11 cellular contexts compared by ENCODE assay signal in the genomic region with DNA sequence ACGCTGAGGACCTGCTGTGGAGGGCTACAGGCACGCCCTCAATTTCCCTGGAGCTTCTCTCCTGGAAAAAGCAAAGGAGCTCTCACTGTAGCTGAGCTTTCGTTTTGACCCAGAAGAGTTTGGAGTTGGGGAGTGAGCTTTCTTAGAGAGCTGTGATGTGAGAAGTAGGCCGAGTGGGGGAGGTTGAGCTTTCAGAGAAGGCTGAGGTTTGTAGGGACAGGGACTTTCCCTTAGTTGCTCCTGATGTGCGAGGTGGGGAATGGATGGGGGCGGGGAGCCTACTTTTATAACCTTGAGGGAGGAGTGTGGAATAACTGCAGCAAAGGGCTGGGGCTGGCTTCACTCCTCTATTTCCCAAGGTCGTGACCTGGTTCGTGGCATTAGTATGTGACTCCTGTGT. TPM values are rescaled to one million over a fixed set of nuclear protein-coding genes. Genes with fewer than 3 reads are reported as not detected.
DNase-seq lines count a peak whose midpoint lies in the region; ATAC-seq and TF ChIP-seq lines count a peak whose summit lies in the region.
"Had no signal": no experiment of that assay in that cellular context is flagged by ENCODE, and none has a peak within 500 bp of the region (broad histone marks: within the 10 kb centered on the region; RNA-seq: fewer than 3 reads in every experiment).

No MANE protein-coding gene starts in this region.

- H3K27me3 Mint-ChIP-seq in glutamatergic neuron (ENCODE audit: unreplicated experiment) (peaks cover 4% of the 10 kb centered on the region), nephron progenitor cell (ENCODE audit: low read depth, poor library complexity) (no peaks in the 10 kb centered on the region)
- peaks cover 36% of the 10 kb centered on the region for H3K27me3 Mint-ChIP-seq in activated T-cell treated with anti-CD3 and anti-CD28 coated beads, Interleukin-2, amount 50 U/mL, for 72 hours (ENCODE audit: low read depth)

- H3K4me2 ChIP-seq in mammary epithelial cell (ENCODE audit: insufficient read depth, low read depth, low read length), result no peak overlapping the region

- H3K9ac ChIP-seq in mammary epithelial cell (ENCODE audit: insufficient read depth, low read length), result no peak overlapping the region

- ATAC-seq in GM21529 (IDR thresholded peaks at IDR 0.05; ENCODE audit: unreplicated experiment), result no peak
- ATAC-seq in activated T-cell treated with anti-CD3 and anti-CD28 coated beads, Interleukin-2, amount 50 U/mL, for 72 hours (replicated peaks in 1 of 2), result no peak
- ATAC-seq: foreskin keratinocyte had no signal

- CTCF ChIA-PET in mammary epithelial cell (lab: Charles Lee; ENCODE audit: low non-redundant PET), result interaction anchor here (0.5 kb wide), 1 partner anchor 16 kb away, joined by 3 read pairs; no protein-coding TSS in a partner anchor

- peak overlapping the region; percentile 71 to 75 for H3K27ac ChIP-seq in breast epithelium
- H3K27ac ChIP-seq in mammary epithelial cell (ENCODE audit: insufficient read depth, low read depth, low read length), result no peak overlapping the region
- H3K27ac ChIP-seq: 22Rv1, foreskin keratinocyte had no signal

- no peaks in the 10 kb centered on the region for H3K36me3 ChIP-seq in breast epithelium
- no peaks in the 10 kb centered on the region for H3K36me3 ChIP-seq in mammary epithelial cell (ENCODE audit: insufficient read depth, low read length)

- H3K4me3 Mint-ChIP-seq in glutamatergic neuron (ENCODE audit: unreplicated experiment), result peak overlapping the region; percentile 13
- H3K4me3 Mint-ChIP-seq in nephron progenitor cell, result peak overlapping the region; percentile 69
- H3K4me3 Mint-ChIP-seq in activated T-cell treated with anti-CD3 and anti-CD28 coated beads, Interleukin-2, amount 50 U/mL, for 72 hours, result no peak overlapping the region

- in situ Hi-C loops in mammary epithelial cell (cut with MboI; ENCODE audit: low sequenced_read_pairs in 2 of 2), result no loop called here

- no TSS peak for BruUV-seq in mammary epithelial cell (replicated peaks; lab: Mats Ljungman, UMichigan)

- H3K27ac Mint-ChIP-seq in glutamatergic neuron (ENCODE audit: unreplicated experiment) (peak overlapping the region; percentile 45), nephron progenitor cell (peak overlapping the region; percentile 99)
- no peak overlapping the region for H3K27ac Mint-ChIP-seq in activated T-cell treated with anti-CD3 and anti-CD28 coated beads, Interleukin-2, amount 50 U/mL, for 72 hours

- no peaks in the 10 kb centered on the region for H4K20me1 ChIP-seq in mammary epithelial cell (ENCODE audit: insufficient read depth, low read length)

- DNase-seq in breast epithelium (ENCODE audit: low spot score in 2 of 2), result no peak
- DNase-seq in mammary epithelial cell, result no peak
- no peak for DNase-seq in glutamatergic neuron
- peak; percentile 39 for DNase-seq in nephron progenitor cell
- no peak for DNase-seq in stimulated activated CD8-positive, alpha-beta memory T cell treated with anti-CD3 and anti-CD28 coated beads, Interleukin-4, amount 100 ng/mL, for 48 hours
- DNase-seq in activated T-cell treated with anti-CD3 and anti-CD28 coated beads, Interleukin-2, amount 50 U/mL, for 72 hours, result no peak
- no peak for DNase-seq in activated T-cell treated with anti-CD3 and anti-CD28 coated beads, Interleukin-2, amount 50 U/mL, for 48 hours
- DNase-seq: foreskin keratinocyte; stimulated activated CD4-positive, alpha-beta T cell treated with anti-CD3 and anti-CD28 coated beads, Interleukin-12 subunit alpha, Interleukin-12 subunit beta, amount 100 ng/mL, for 4 hours had no signal

- H3K9me3 Mint-ChIP-seq in glutamatergic neuron (ENCODE audit: unreplicated experiment), result peaks cover 8% of the 10 kb centered on the region
- H3K9me3 Mint-ChIP-seq in nephron progenitor cell, result peaks cover under 1% of the 10 kb centered on the region
- H3K9me3 Mint-ChIP-seq in activated T-cell treated with anti-CD3 and anti-CD28 coated beads, Interleukin-2, amount 50 U/mL, for 72 hours, result no peaks in the 10 kb centered on the region

- peaks cover 0 to 6% of the 10 kb centered on the region in 2 donors for H3K4me1 ChIP-seq in breast epithelium
- no peaks in the 10 kb centered on the region for H3K4me1 ChIP-seq in mammary epithelial cell (ENCODE audit: insufficient read depth, low read length)

- H3K4me1 Mint-ChIP-seq in glutamatergic neuron (ENCODE audit: low read depth, unreplicated experiment), result peaks cover 67% of the 10 kb centered on the region
- H3K4me1 Mint-ChIP-seq in nephron progenitor cell, result peaks cover 96% of the 10 kb centered on the region
- H3K4me1 Mint-ChIP-seq in activated T-cell treated with anti-CD3 and anti-CD28 coated beads, Interleukin-2, amount 50 U/mL, for 72 hours (ENCODE audit: low read depth), result peaks cover 10% of the 10 kb centered on the region

- H3K79me2 ChIP-seq in mammary epithelial cell (ENCODE audit: insufficient read depth, low read length), result peaks cover 52% of the 10 kb centered on the region

- H3K4me3 ChIP-seq in breast epithelium (peak overlapping the region in 1 of 3 donors; percentile 12), mammary epithelial cell (replicated peaks in 1 of 3; ENCODE audit: insufficient read depth in 1 of 3, low read depth in 2 of 3, low read length in 3 of 3) (no peak overlapping the region)

- no peaks in the 10 kb centered on the region for H3K9me3 ChIP-seq in breast epithelium
- no peaks in the 10 kb centered on the region for H3K9me3 ChIP-seq in mammary epithelial cell (replicated peaks; ENCODE audit: insufficient read depth, low read length)

- TF ChIP-seq POLR2A in breast epithelium (IDR thresholded peaks at IDR 0.05), result no peak

- H3K27me3 ChIP-seq in breast epithelium (no peaks in the 10 kb centered on the region), mammary epithelial cell (ENCODE audit: insufficient read depth, low read length) (no peaks in the 10 kb centered on the region)
- H3K27me3 ChIP-seq: foreskin keratinocyte had no signal

- TF ChIP-seq CTCF in breast epithelium (IDR thresholded peaks at IDR 0.05) (no peak), mammary epithelial cell (conservative IDR thresholded peaks at IDR 0.05 in 1 of 2, IDR thresholded peaks at IDR 0.05 in 1 of 2; ENCODE audit: extremely low read depth in 1 of 2, insufficient read depth in 1 of 2, low read depth in 1 of 2, low read length in 2 of 2) (no peak), glutamatergic neuron (IDR thresholded peaks at IDR 0.05; ENCODE audit: partially characterized antibody, unreplicated experiment) (no peak), nephron progenitor cell (IDR thresholded peaks at IDR 0.05) (no peak)

- dilution Hi-C loops in mammary epithelial cell (cut with HindIII; ENCODE audit: low sequenced_read_pairs), result no loop called here

- H2AFZ ChIP-seq in mammary epithelial cell (ENCODE audit: low read depth, low read length), result no peak overlapping the region

- intact Hi-C loops in breast epithelium (cut with DNase I; ENCODE audit: low total_unique reads) (no loop called here), mammary epithelial cell (cut with micrococcal nuclease) (no loop called here)

- 64% methylated on average over 7 of the region's 8 CpGs for WGBS in mammary epithelial cell (ENCODE audit: low coverage, missing lambda C conversion rate)

- H3K36me3 Mint-ChIP-seq in glutamatergic neuron (ENCODE audit: unreplicated experiment) (peaks cover 3% of the 10 kb centered on the region), nephron progenitor cell (ENCODE audit: low read depth) (peaks cover 51% of the 10 kb centered on the region)
- no peaks in the 10 kb centered on the region for H3K36me3 Mint-ChIP-seq in activated T-cell treated with anti-CD3 and anti-CD28 coated beads, Interleukin-2, amount 50 U/mL, for 72 hours (ENCODE audit: insufficient read depth in 2 of 2)

RNA-seq across cellular contexts. Expression of a gene that starts 47.1 kb away (rescaled TPM):
- 10 to 100 TPM; 55.5 to 71.7 (median 62.3) TPM for total RNA-seq in breast epithelium
- 10 to 100 TPM; 62.2 to 68.7 TPM for total RNA-seq in mammary epithelial cell
- 38.4 TPM for polyA plus RNA-seq in mammary epithelial cell
- 139 TPM for polyA minus RNA-seq in mammary epithelial cell
- total RNA-seq in glutamatergic neuron (ENCODE audit: unreplicated experiment), result 217 TPM
- total RNA-seq in activated T-cell treated with anti-CD3 and anti-CD28 coated beads, Interleukin-2, amount 50 U/mL, for 72 hours, result 10 to 100 TPM; 10.2 to 14.5 TPM

Comparison
In these comparisons a context has a peak if more than half of its experiments do, and no peak if none do; other contexts are left out.
1. H3K4me3 Mint-ChIP-seq: peak in glutamatergic neuron (single experiment) and nephron progenitor cell (single experiment); none in activated T-cell treated with anti-CD3 and anti-CD28 coated beads, Interleukin-2, amount 50 U/mL, for 72 hours (0 of 2).